Comparison of ENCODE assay signal across 20 cellular contexts in the genomic region with DNA sequence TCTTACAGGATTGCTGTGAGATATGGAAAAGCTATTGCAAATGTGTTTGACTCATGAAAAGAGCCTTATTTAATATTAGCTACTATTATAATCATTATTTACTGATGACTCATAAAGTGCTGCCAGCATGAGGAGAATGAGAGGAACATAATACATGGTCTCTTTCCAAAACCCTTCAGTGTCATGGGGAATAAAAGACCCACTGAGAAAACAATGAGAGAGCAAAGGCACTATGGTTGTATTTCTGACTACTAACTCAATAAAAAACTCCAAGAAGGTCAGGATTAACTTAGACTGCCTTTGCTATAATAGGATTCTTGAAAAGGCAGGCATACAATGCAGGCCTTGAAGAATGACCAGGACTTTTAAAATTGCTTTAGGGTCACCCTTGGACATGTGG.
"Had no signal": no experiment of that assay in that cellular context is flagged by ENCODE, and none has a peak within 500 bp of the region (broad histone marks: within the 10 kb centered on the region; RNA-seq: fewer than 3 reads in every experiment).

No MANE protein-coding gene starts in this region.

- ATAC-seq: gastroesophageal sphincter; left colon; right lobe of liver; stimulated activated effector memory CD8-positive, alpha-beta T cell treated with anti-CD3 and anti-CD28 coated beads, Interleukin-12 subunit alpha, Interleukin-12 subunit beta, amount 100 ng/mL, for 72 hours had no signal

- DNase-seq: activated CD4-positive, alpha-beta T cell treated with anti-CD3 and anti-CD28 coated beads for 4 hours; activated CD4-positive, alpha-beta T cell treated with anti-CD3 and anti-CD28 coated beads, Interleukin-2, amount 50 U/mL, for 4 hours; activated effector memory CD4-positive, alpha-beta T cell treated with Interleukin-2 at 50 U/mL for 16 hours; activated naive CD4-positive, alpha-beta T cell treated with Interleukin-2 at 50 U/mL for 16 hours; activated T-cell treated with anti-CD3 and anti-CD28 coated beads for 4 hours; anterior cingulate cortex; caudate nucleus; esophagus squamous epithelium; hippocampal formation; kidney; left colon; mammary epithelial cell; right lobe of liver; stimulated activated CD4-positive, alpha-beta T cell treated with anti-CD3 and anti-CD28 coated beads, Interleukin-4, amount 100 ng/mL, for 1 hour; T-helper 9 cell; trophoblast cell; uterus had no signal

- H3K4me3 ChIP-seq: esophagus squamous epithelium, gastroesophageal sphincter, right lobe of liver, thoracic aorta, uterus had no signal
